In genomic region chr6:154164397-154164796, GRCh38 we compare ENCODE assay signal across 10 cellular contexts.
DNase-seq lines count a peak whose midpoint lies in the region; ATAC-seq and TF ChIP-seq lines count a peak whose summit lies in the region.
"Had no signal": no experiment of that assay in that cellular context is flagged by ENCODE, and none has a peak within 500 bp of the region (broad histone marks: within the 10 kb centered on the region; RNA-seq: fewer than 3 reads in every experiment).

No MANE protein-coding gene starts in this region.

- no peak overlapping the region for H2AK9ac ChIP-seq in IMR-90 (replicated peaks; ENCODE audit: low read depth, low read length, poor library complexity)

- dilution Hi-C loops in IMR-90 (cut with HindIII; ENCODE audit: low sequenced_read_pairs, unreplicated experiment): loop anchor here (25.0 kb wide), 1 partner anchor 198 kb away; the partner anchor contains the start of gene IPCEF1

- H4K91ac ChIP-seq in IMR-90 (ENCODE audit: insufficient read depth, low read depth, low read length): no peak overlapping the region

- no peaks in the 10 kb centered on the region for H3K79me1 ChIP-seq in IMR-90 (ENCODE audit: low read depth in 1 of 2, low read length in 2 of 2)

- DNase-seq in AG10803 (ENCODE audit: low read depth) (peak; percentile 75), IMR-90 (peak; percentile 78), esophagus muscularis mucosa (ENCODE audit: extremely low spot score) (no peak), nephron progenitor cell (peak; percentile 7), NCI-H774 (lab: John Stamatoyannopoulos, UW) (no peak), DMS153 (lab: John Stamatoyannopoulos, UW) (no peak), NCI-H82 (lab: John Stamatoyannopoulos, UW) (no peak)
- DNase-seq: NCI-H1048 had no signal

- no peak overlapping the region for H2BK5ac ChIP-seq in IMR-90 (ENCODE audit: low read depth, low read length, poor library complexity, severe bottlenecking)

- WGBS in IMR-90 (ENCODE audit: extremely low coverage in 2 of 2, insufficient read length in 1 of 2), 2 experiments: no CpG with 5 or more reads among the region's 5 CpGs
- WGBS in esophagus muscularis mucosa: 26% methylated on average over 5 of the region's 5 CpGs

- H3K4me1 Mint-ChIP-seq in nephron progenitor cell: peaks cover 37% of the 10 kb centered on the region

- H3K23ac ChIP-seq in IMR-90 (ENCODE audit: low read depth, low read length): no peak overlapping the region

- TF ChIP-seq POLR2A in IMR-90 (IDR thresholded peaks at IDR 0.05; ENCODE audit: low read depth, low read length): no peak
- no peak for TF ChIP-seq POLR2A in esophagus muscularis mucosa (IDR thresholded peaks at IDR 0.05; ENCODE audit: low read depth)

- in situ Hi-C loops in IMR-90 (cut with MboI; ENCODE audit: low sequenced_read_pairs): loop anchor here (25.0 kb wide), 1 partner anchor 1127 kb away; no protein-coding TSS in a partner anchor

- TF ChIP-seq CTCF in AG10803 (conservative IDR thresholded peaks at IDR 0.05; ENCODE audit: low read length) (no peak), IMR-90 (conservative IDR thresholded peaks at IDR 0.05; ENCODE audit: low read depth, low read length) (no peak), esophagus muscularis mucosa (IDR thresholded peaks at IDR 0.05) (no peak), nephron progenitor cell (IDR thresholded peaks at IDR 0.05) (no peak)

- H3K4me3 ChIP-seq in AG10803 (ENCODE audit: low read length) (no peak overlapping the region), IMR-90 (ENCODE audit: insufficient read depth, low read depth, low read length) (no peak overlapping the region), esophagus muscularis mucosa (peak overlapping the region in 3 of 4 donors; percentile 11 to 23 (median 19))

- H3K9ac ChIP-seq in IMR-90 (ENCODE audit: low read depth, low read length): no peak overlapping the region

- H3K4me1 ChIP-seq in IMR-90 (ENCODE audit: control insufficient read depth, insufficient read depth, low read length) (peaks cover 6% of the 10 kb centered on the region; the same call in 1 of the 2 replicates), esophagus muscularis mucosa (peaks cover 0 to 20% (median 14%) of the 10 kb centered on the region in 4 donors)

- no peak overlapping the region for H2BK15ac ChIP-seq in IMR-90 (ENCODE audit: low read depth, low read length)

- H3K36me3 ChIP-seq in IMR-90 (ENCODE audit: control insufficient read depth, insufficient read depth, low read length): no peaks in the 10 kb centered on the region
- H3K36me3 ChIP-seq in esophagus muscularis mucosa: no peaks in the 10 kb centered on the region

- intact Hi-C loops in IMR-90 (cut with micrococcal nuclease): no loop called here
- intact Hi-C loops in esophagus muscularis mucosa (cut with DNase I): no loop called here

- CTCF ChIA-PET in IMR-90 (lab: Yijun Ruan, JAX): interaction anchor here (0.6 to 0.8 kb wide), 2 partner anchors 8 to 114 kb away, joined by 3 read pairs; no protein-coding TSS in a partner anchor

- no peak overlapping the region for H4K5ac ChIP-seq in IMR-90 (ENCODE audit: low read depth, low read length)

- H3K4ac ChIP-seq in IMR-90 (ENCODE audit: low read depth, low read length): no peak overlapping the region; the same call in 1 of the 2 replicates

- H4K20me1 ChIP-seq in IMR-90 (ENCODE audit: insufficient read depth, low read length): no peaks in the 10 kb centered on the region

- H3K27me3 ChIP-seq in IMR-90 (ENCODE audit: control insufficient read depth, insufficient read depth, low read length) (no peaks in the 10 kb centered on the region), esophagus muscularis mucosa (no peaks in the 10 kb centered on the region)

- no peak overlapping the region for H2AK5ac ChIP-seq in IMR-90 (ENCODE audit: low read depth, low read length)

- no TSS peak for BruUV-seq in IMR-90 (replicated peaks; lab: Mats Ljungman, UMichigan)

- H2BK120ac ChIP-seq in IMR-90 (ENCODE audit: low read depth, low read length): no peak overlapping the region

- H4K8ac ChIP-seq in IMR-90 (ENCODE audit: low read depth in 2 of 2, low read length in 2 of 2): no peak overlapping the region

- H2AFZ ChIP-seq in IMR-90 (replicated peaks; ENCODE audit: low read length, poor library complexity): peak overlapping the region; percentile 16

- no peak overlapping the region for H3K14ac ChIP-seq in IMR-90 (replicated peaks; ENCODE audit: low read depth, low read length)

- H3K18ac ChIP-seq in IMR-90 (ENCODE audit: low read depth, low read length): no peak overlapping the region

- POLR2A ChIA-PET in IMR-90 (lab: Charles Lee; ENCODE audit: unreplicated experiment): no interaction called here

- ATAC-seq in IMR-90 (ENCODE audit: low read depth) (peak; percentile 89), HG03135 (IDR thresholded peaks at IDR 0.05; ENCODE audit: unreplicated experiment) (no peak)

- H3K9me3 Mint-ChIP-seq in nephron progenitor cell: peaks cover 13% of the 10 kb centered on the region

- H3K56ac ChIP-seq in IMR-90 (ENCODE audit: extremely low read depth, insufficient read depth, low read length): no peak overlapping the region

- no peak for TF ChIP-seq RAD21 in IMR-90 (IDR thresholded peaks at IDR 0.05; ENCODE audit: low read length)

- no peak overlapping the region for H2BK20ac ChIP-seq in IMR-90 (ENCODE audit: low read depth, low read length)

- H3K9me3 ChIP-seq in IMR-90 (ENCODE audit: control insufficient read depth, insufficient read depth, low read length): no peaks in the 10 kb centered on the region
- H3K9me3 ChIP-seq in esophagus muscularis mucosa: no peaks in the 10 kb centered on the region

- H3K27me3 Mint-ChIP-seq in nephron progenitor cell (ENCODE audit: low read depth, poor library complexity): no peaks in the 10 kb centered on the region

- H3K4me2 ChIP-seq in IMR-90 (ENCODE audit: low read depth, low read length): peak overlapping the region; percentile 23; the same call in 1 of the 2 replicates

- H3K36me3 Mint-ChIP-seq in nephron progenitor cell (ENCODE audit: low read depth): peaks cover 4% of the 10 kb centered on the region

- no peaks in the 10 kb centered on the region for H3K9me1 ChIP-seq in IMR-90 (ENCODE audit: insufficient read depth, low read length)

- TF ChIP-seq EP300 in esophagus muscularis mucosa (IDR thresholded peaks at IDR 0.05): no peak

- H3K27ac ChIP-seq in IMR-90 (ENCODE audit: insufficient read depth, low read length) (peak overlapping the region; percentile 21; the same call in 1 of the 2 replicates), esophagus muscularis mucosa (replicated peaks in 1 of 4) (peak overlapping the region; percentile 23 to 62 (median 46))

- no peak overlapping the region for H3K4me3 Mint-ChIP-seq in nephron progenitor cell
- H3K4me3 Mint-ChIP-seq: T-helper 1 cell treated with Interleukin-12 subunit alpha and Interleukin-12 subunit beta and Interleukin-4 antibody, amounts not matched to agents 30 μg/mL and 1 μg/mL, for 36 hours had no signal

- H3K27ac Mint-ChIP-seq in nephron progenitor cell: peak overlapping the region; percentile 97
- H3K27ac Mint-ChIP-seq: T-helper 1 cell treated with Interleukin-12 subunit alpha and Interleukin-12 subunit beta and Interleukin-4 antibody, amounts not matched to agents 30 μg/mL and 1 μg/mL, for 36 hours had no signal

TF ChIP-seq in IMR-90, 13 proteins besides CTCF, POLR2A, EP300 and RAD21:
- TF ChIP-seq CEBPB (IDR thresholded peaks at IDR 0.05; ENCODE audit: low read depth, low read length) (peak; percentile 44), FOS (IDR thresholded peaks at IDR 0.05; ENCODE audit: low read depth, low read length) (no peak)

Comparison
In these comparisons a context has a peak if more than half of its experiments do, and no peak if none do; other contexts are left out.
1. DNase-seq: peak in AG10803 (single experiment), IMR-90 (single experiment) and nephron progenitor cell (single experiment); none in esophagus muscularis mucosa (single experiment), NCI-H774 (single experiment), DMS153 (single experiment) and NCI-H82 (single experiment).
2. H3K4me3 ChIP-seq: peak in esophagus muscularis mucosa (3 of 4); none in AG10803 (single experiment) and IMR-90 (single experiment).